10 cellular contexts compared by ENCODE assay signal in genomic region chr5:68171101-68171558, GRCh38. TPM values are rescaled to one million over a fixed set of nuclear protein-coding genes. Genes with fewer than 3 reads are reported as not detected.
A peak's percentile ranks its signal among the peaks of the same experiment; 100 is the strongest.
DNase-seq lines count a peak whose midpoint lies in the region; ATAC-seq, FAIRE-seq and TF ChIP-seq lines count a peak whose summit lies in the region.
"Had no signal": no experiment of that assay in that cellular context is flagged by ENCODE, and none has a peak within 500 bp of the region (broad histone marks: within the 10 kb centered on the region; RNA-seq: fewer than 3 reads in every experiment).

No MANE protein-coding gene starts in this region.

- no peaks in the 10 kb centered on the region for H3K9me3 ChIP-seq in kidney (ENCODE audit: control insufficient read depth in 1 of 2, low read length in 2 of 2)
- H3K9me3 ChIP-seq: BLaER1 treated with 17β-estradiol and CSF1 and Interleukin-3, amounts not matched to agents 10 nM and 100 nM had no signal

- no peaks in the 10 kb centered on the region for H3K4me1 Mint-ChIP-seq in endothelial cell (ENCODE audit: unreplicated experiment)

- TF ChIP-seq CTCF in kidney (IDR thresholded peaks at IDR 0.05; ENCODE audit: borderline replicate concordance, extremely low read depth, insufficient read depth) (no peak), endothelial cell (IDR thresholded peaks at IDR 0.05; ENCODE audit: unreplicated experiment) (no peak)

- H3K9me3 Mint-ChIP-seq in endothelial cell (ENCODE audit: unreplicated experiment), result no peaks in the 10 kb centered on the region

- no peak for FAIRE-seq in kidney (lab: Jason Lieb, UNC)

- peak overlapping the region; percentile 11 to 19 for H3K4me3 ChIP-seq in kidney (ENCODE audit: low read length in 2 of 2)
- H3K4me3 ChIP-seq: BLaER1 treated with 17β-estradiol and CSF1 and Interleukin-3, amounts not matched to agents 10 nM and 100 nM had no signal

- H3K27me3 Mint-ChIP-seq in endothelial cell (ENCODE audit: unreplicated experiment), result no peaks in the 10 kb centered on the region

- TF ChIP-seq POLR2A in GM18505 (IDR thresholded peaks at IDR 0.05; ENCODE audit: borderline replicate concordance, extremely low read depth, insufficient read depth, insufficient read length), result no peak

- no peak overlapping the region for H3K9ac ChIP-seq in kidney (ENCODE audit: low read length in 2 of 2)
- H3K9ac ChIP-seq: BLaER1 treated with 17β-estradiol and CSF1 and Interleukin-3, amounts not matched to agents 10 nM and 100 nM had no signal

- no peaks in the 10 kb centered on the region for H3K4me1 ChIP-seq in kidney (ENCODE audit: control insufficient read depth in 1 of 2, insufficient read depth in 1 of 2, low read depth in 1 of 2, low read length in 2 of 2)
- H3K4me1 ChIP-seq: BLaER1 treated with 17β-estradiol and CSF1 and Interleukin-3, amounts not matched to agents 10 nM and 100 nM had no signal

- intact Hi-C loops in kidney (cut with DNase I), result no loop called here

- H3K4me3 Mint-ChIP-seq in endothelial cell (ENCODE audit: unreplicated experiment), result no peak overlapping the region

- peak; percentile 7 to 86 (median 68) for DNase-seq in C1 segment of cervical spinal cord (lab: John Stamatoyannopoulos, UW)
- peak; percentile 32 for DNase-seq in cerebellum (ENCODE audit: low spot score)
- peak; percentile 82 for DNase-seq in kidney
- peak; percentile 80 for DNase-seq in putamen (ENCODE audit: low spot score)
- no peak for DNase-seq in endothelial cell (ENCODE audit: low spot score)
- no peak for DNase-seq in activated T-cell treated with anti-CD3 and anti-CD28 coated beads, Interleukin-2, amount 50 U/mL, for 48 hours
- DNase-seq: activated naive CD4-positive, alpha-beta T cell had no signal

- no peak overlapping the region for H3K27ac Mint-ChIP-seq in endothelial cell (ENCODE audit: unreplicated experiment)

- no peaks in the 10 kb centered on the region for H3K36me3 ChIP-seq in kidney (ENCODE audit: control insufficient read depth in 1 of 2, insufficient read depth in 2 of 2, low read length in 2 of 2)
- H3K36me3 ChIP-seq: BLaER1 treated with 17β-estradiol and CSF1 and Interleukin-3, amounts not matched to agents 10 nM and 100 nM had no signal

- no peak for ATAC-seq in GM21515 (IDR thresholded peaks at IDR 0.05; ENCODE audit: unreplicated experiment)
- no peak for ATAC-seq in GM18505 (IDR thresholded peaks at IDR 0.05; ENCODE audit: unreplicated experiment)

- peak overlapping the region in 1 of 2 donors; percentile 41 for H3K27ac ChIP-seq in kidney (ENCODE audit: low read depth in 2 of 2, low read length in 2 of 2)
- H3K27ac ChIP-seq: BLaER1 treated with 17β-estradiol and CSF1 and Interleukin-3, amounts not matched to agents 10 nM and 100 nM had no signal

- no peaks in the 10 kb centered on the region for H3K36me3 Mint-ChIP-seq in endothelial cell (ENCODE audit: low read depth, unreplicated experiment)

RNA-seq across cellular contexts. Expression of gene PIK3R1, which starts 44.4 kb away (rescaled TPM):
- 88.2 TPM for total RNA-seq in cerebellum
- total RNA-seq in kidney, result 138 TPM
- polyA plus RNA-seq in kidney (ENCODE audit: insufficient read depth, low read depth, low replicate concordance), result 26.6 TPM
- total RNA-seq in endothelial cell (ENCODE audit: unreplicated experiment), result 37.1 TPM

Comparison
In these comparisons a context has a peak if more than half of its experiments do, and no peak if none do; other contexts are left out.
1. DNase-seq: peak in C1 segment of cervical spinal cord (14 of 14), cerebellum (single experiment), kidney (single experiment) and putamen (single experiment); none in endothelial cell (single experiment) and activated T-cell treated with anti-CD3 and anti-CD28 coated beads, Interleukin-2, amount 50 U/mL, for 48 hours (0 of 2).